In the genomic region with DNA sequence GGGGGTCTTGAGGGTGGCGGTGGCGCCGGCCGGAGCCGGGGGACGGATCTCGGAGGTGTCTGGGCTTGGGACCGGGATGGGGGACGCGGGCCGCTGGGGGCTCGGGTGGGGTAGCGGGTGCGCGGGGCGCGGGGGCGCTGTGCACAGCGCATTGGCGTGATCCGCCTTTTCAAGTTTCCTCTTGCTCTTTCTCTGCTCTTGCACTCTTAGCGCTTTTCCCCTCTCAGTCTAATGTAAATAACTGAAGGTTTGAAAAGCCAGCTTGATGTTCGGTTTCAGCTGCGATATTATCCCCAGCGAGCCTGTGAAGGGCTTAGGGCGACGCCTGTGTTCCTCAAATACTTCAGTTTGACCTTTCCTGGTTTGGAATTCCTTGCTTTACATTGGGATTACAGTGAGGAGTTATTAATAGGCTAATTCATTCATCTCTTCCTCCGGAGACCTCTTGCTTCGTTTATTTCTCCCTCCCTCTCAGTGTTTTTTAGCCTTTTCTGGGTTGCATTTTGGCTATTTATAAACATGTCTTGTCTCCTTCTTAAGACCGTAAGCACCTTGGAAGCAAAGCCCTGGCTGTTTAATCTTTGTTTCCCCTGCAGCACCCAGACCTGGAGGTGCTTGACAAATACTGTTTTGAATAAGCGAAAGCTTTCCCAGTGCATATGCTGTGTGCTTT, we compare ENCODE assay signal across 7 cellular contexts. TPM values are rescaled to one million over a fixed set of nuclear protein-coding genes. Genes with fewer than 3 reads are reported as not detected.
DNase-seq lines count a peak whose midpoint lies in the region; ATAC-seq and TF ChIP-seq lines count a peak whose summit lies in the region.

No MANE protein-coding gene starts in this region.

- peaks cover 3% of the 10 kb centered on the region for H3K9me3 Mint-ChIP-seq in activated CD4-positive, alpha-beta T cell treated with anti-CD3 and anti-CD28 coated beads, Interleukin-2, amount 10 ng/mL, durations not matched to agents 7 days and 5 days

- H3K27ac ChIP-seq in thoracic aorta, result peak overlapping the region; percentile 73 to 75

- TF ChIP-seq CTCF in GM12864 (IDR thresholded peaks at IDR 0.05; ENCODE audit: low read depth, low read length, missing control alignments), result peak; percentile 39
- no peak for TF ChIP-seq CTCF in epithelial cell of esophagus (IDR thresholded peaks at IDR 0.05; ENCODE audit: insufficient read depth, low read depth, low read length, missing control alignments)
- TF ChIP-seq CTCF in thoracic aorta (IDR thresholded peaks at IDR 0.05), result no peak

- H3K9me3 ChIP-seq in thoracic aorta, result no peaks in the 10 kb centered on the region

- DNase-seq in GM12864 (ENCODE audit: low read depth) (no peak), M059J (ENCODE audit: low read depth) (peak; percentile 36), epithelial cell of esophagus (ENCODE audit: low read depth) (peak; percentile 24), myocyte (ENCODE audit: low read depth) (peak; percentile 27), thoracic aorta (ENCODE audit: low spot score) (no peak)
- DNase-seq in activated CD4-positive, alpha-beta T cell treated with anti-CD3 and anti-CD28 coated beads, Interleukin-2, amount 10 ng/mL, durations not matched to agents 7 days and 5 days, result peak; percentile 38

- no peaks in the 10 kb centered on the region for H3K27me3 ChIP-seq in thoracic aorta (replicated peaks; ENCODE audit: insufficient read depth)

- POLR2A ChIA-PET in activated CD4-positive, alpha-beta T cell treated with anti-CD3 and anti-CD28 coated beads, Interleukin-2, amount 10 ng/mL, durations not matched to agents 7 days and 5 days (lab: Charles Lee), result no interaction called here

- H3K36me3 ChIP-seq in thoracic aorta, result no peaks in the 10 kb centered on the region

- H3K27me3 Mint-ChIP-seq in activated CD4-positive, alpha-beta T cell treated with anti-CD3 and anti-CD28 coated beads, Interleukin-2, amount 10 ng/mL, durations not matched to agents 7 days and 5 days, result no peaks in the 10 kb centered on the region

- peaks cover 24 to 40% of the 10 kb centered on the region in 2 donors for H3K4me1 ChIP-seq in thoracic aorta (ENCODE audit: control insufficient read depth in 1 of 2, low read depth in 2 of 2)

- peak overlapping the region; percentile 91 for H3K27ac Mint-ChIP-seq in activated CD4-positive, alpha-beta T cell treated with anti-CD3 and anti-CD28 coated beads, Interleukin-2, amount 10 ng/mL, durations not matched to agents 7 days and 5 days

- H3K4me3 ChIP-seq in GM12864 (ENCODE audit: low read depth, low read length) (peak overlapping the region; percentile 57), epithelial cell of esophagus (ENCODE audit: low read length) (peak overlapping the region; percentile 80), thoracic aorta (peak overlapping the region; percentile 75)

- ATAC-seq in GM21825 (IDR thresholded peaks at IDR 0.05; ENCODE audit: unreplicated experiment) (peak; percentile 48), thoracic aorta (ENCODE audit: insufficient number of reproducible peaks, low FRiP score, low read depth) (peak; percentile 5)

- peaks cover 16% of the 10 kb centered on the region for H3K36me3 Mint-ChIP-seq in activated CD4-positive, alpha-beta T cell treated with anti-CD3 and anti-CD28 coated beads, Interleukin-2, amount 10 ng/mL, durations not matched to agents 7 days and 5 days (ENCODE audit: low read depth)

- CTCF ChIA-PET in activated CD4-positive, alpha-beta T cell treated with anti-CD3 and anti-CD28 coated beads, Interleukin-2, amount 10 ng/mL, durations not matched to agents 7 days and 5 days (lab: Charles Lee), result interaction anchor here (1.2 to 2.1 kb wide), 2 partner anchors 16 to 18 kb away, joined by 4 to 5 read pairs; no protein-coding TSS in a partner anchor

- peak overlapping the region; percentile 92 for H3K4me3 Mint-ChIP-seq in activated CD4-positive, alpha-beta T cell treated with anti-CD3 and anti-CD28 coated beads, Interleukin-2, amount 10 ng/mL, durations not matched to agents 7 days and 5 days

- peaks cover 30% of the 10 kb centered on the region for H3K4me1 Mint-ChIP-seq in activated CD4-positive, alpha-beta T cell treated with anti-CD3 and anti-CD28 coated beads, Interleukin-2, amount 10 ng/mL, durations not matched to agents 7 days and 5 days

RNA-seq across cellular contexts. Expression of a gene that starts 0.7 kb away (rescaled TPM):
- total RNA-seq in M059J (2014; rRNA removed; shearing (Covaris generic)), result 8.0 and 18.5 TPM in 2 replicates
- 10 to 100 TPM; 35.5 to 41.0 TPM for total RNA-seq in activated CD4-positive, alpha-beta T cell treated with anti-CD3 and anti-CD28 coated beads, Interleukin-2, amount 10 ng/mL, durations not matched to agents 7 days and 5 days
- total RNA-seq in myocyte (15.7 and 18.7 TPM in 2 replicates), thoracic aorta (10 to 100 TPM; 25.5 to 29.5 TPM)
- polyA plus RNA-seq in myocyte (2012), result 19.9 TPM

Comparison
In these comparisons a context has a peak if more than half of its experiments do, and no peak if none do; other contexts are left out.
1. DNase-seq: peak in M059J (single experiment), activated CD4-positive, alpha-beta T cell treated with anti-CD3 and anti-CD28 coated beads, Interleukin-2, amount 10 ng/mL, durations not matched to agents 7 days and 5 days (single experiment), epithelial cell of esophagus (single experiment) and myocyte (single experiment); none in GM12864 (single experiment) and thoracic aorta (single experiment).
2. Peak in every context shown above with its lines, with median percentiles within 50 percentile points of each other: H3K4me3 ChIP-seq.